8 cellular contexts compared by ENCODE assay signal in the genomic region with DNA sequence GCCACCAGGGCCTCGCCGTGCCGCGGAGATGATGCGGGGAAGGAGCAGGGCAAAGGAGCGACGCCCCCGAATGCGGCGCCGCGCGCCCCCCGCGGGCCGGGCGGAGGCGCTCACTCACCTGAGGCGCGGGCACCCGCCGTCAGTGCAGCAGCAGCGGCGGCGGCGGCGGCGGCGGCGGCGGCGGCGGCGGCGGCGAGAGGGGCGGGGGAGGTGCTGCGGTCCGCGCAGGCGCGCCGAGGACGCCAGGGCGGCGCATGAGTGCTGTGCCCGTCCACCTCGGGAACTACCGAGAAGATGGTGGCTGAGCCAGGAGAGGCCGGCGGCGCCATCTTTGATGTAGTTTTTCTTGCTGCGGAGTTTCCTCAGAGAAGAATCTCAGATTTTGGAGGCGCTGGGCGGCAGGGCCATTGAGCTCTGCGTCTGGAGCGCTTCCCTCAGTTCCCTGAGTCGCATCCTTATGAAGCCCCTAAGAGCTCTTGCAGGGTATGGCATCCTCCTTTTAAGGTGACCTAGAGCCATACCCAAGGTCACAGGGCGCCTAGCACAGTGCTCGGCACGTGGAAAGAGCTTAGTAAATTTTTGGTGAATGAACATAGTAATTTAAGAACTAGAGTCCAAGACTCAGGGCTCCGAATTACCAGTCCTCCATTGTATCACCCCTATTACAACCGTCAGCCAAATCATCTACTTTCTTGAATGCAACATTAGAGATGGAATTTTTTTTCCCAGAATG. TPM values are rescaled to one million over a fixed set of nuclear protein-coding genes. Genes with fewer than 3 reads are reported as not detected.
DNase-seq lines count a peak whose midpoint lies in the region; TF ChIP-seq lines count a peak whose summit lies in the region.

NDRG3 (minus strand) TSS at position 164 of the 733 bp plus-strand sequence. CDS start 24,355 bp downstream, outside the sequence.

- H2BK5ac ChIP-seq in H9 (ENCODE audit: insufficient read length, low read length): no peak within 1 kb of the TSS

- in situ Hi-C loops in G401 (cut with HindIII; ENCODE audit: low sequenced_read_pairs): no loop called here

- peak within 1 kb of the TSS; percentile 24; the same call in 1 of the 2 replicates for H3K14ac ChIP-seq in H9 (ENCODE audit: insufficient read depth, low read length)

- no peak within 1 kb of the TSS for H2BK20ac ChIP-seq in H9 (ENCODE audit: low read depth, low read length, poor library complexity, severe bottlenecking)

- H3K4me3 ChIP-seq in MG63 (peak within 1 kb of the TSS; percentile 73), foreskin fibroblast (ENCODE audit: low read depth in 1 of 2, low read length in 2 of 2) (peak within 1 kb of the TSS; percentile 70 to 80), neural progenitor cell (peak within 1 kb of the TSS; percentile 81)

- no peak within 1 kb of the TSS for H2BK12ac ChIP-seq in H9 (ENCODE audit: insufficient read length, low read depth, low read length)

- H3T11ph ChIP-seq in H9 (ENCODE audit: low read length): no peak within 1 kb of the TSS

- H3K36me3 ChIP-seq in MG63 (peaks cover 11% of the 10 kb centered on the region), neural progenitor cell (no peaks in the 10 kb centered on the region)

- no peak within 1 kb of the TSS for H4K8ac ChIP-seq in H9 (replicated peaks; ENCODE audit: insufficient read length, low read depth, low read length)

- peaks cover 6% of the 10 kb centered on the region for H3K23me2 ChIP-seq in H9 (ENCODE audit: insufficient read length, low read depth, low read length, poor library complexity, severe bottlenecking)

- H3K4me1 Mint-ChIP-seq in H9 (peaks cover 17 to 18% of the 10 kb centered on the region in 2 experiments), neural progenitor cell (peaks cover 20% of the 10 kb centered on the region)

- H3K23ac ChIP-seq in H9 (ENCODE audit: insufficient read length, low read depth, low read length): no peak within 1 kb of the TSS

- H3F3A ChIP-seq in neural progenitor cell (ENCODE audit: low read depth): peaks cover 18% of the 10 kb centered on the region

- no peaks in the 10 kb centered on the region for H3K79me1 ChIP-seq in H9 (ENCODE audit: insufficient read depth, low read depth, low read length, poor library complexity, severe bottlenecking)

- no peaks in the 10 kb centered on the region for H3K9me3 Mint-ChIP-seq in H9
- H3K9me3 Mint-ChIP-seq in neural progenitor cell: no peaks in the 10 kb centered on the region

- H3K27ac ChIP-seq in H9 (ENCODE audit: insufficient read length, low read depth, low read length): peak within 1 kb of the TSS; percentile 57
- H3K27ac ChIP-seq in neural progenitor cell: no peak within 1 kb of the TSS

- no peak within 1 kb of the TSS for H4K91ac ChIP-seq in H9 (ENCODE audit: insufficient read length, low read depth, low read length)

- no peak within 1 kb of the TSS for H2AK5ac ChIP-seq in H9 (ENCODE audit: insufficient read length, low read length)

- TF ChIP-seq CTCF in H9 (conservative IDR thresholded peaks at IDR 0.05): 0 out of 3 replicates have a peak, but pooled peaks have one; percentile 6
- TF ChIP-seq CTCF in foreskin fibroblast (IDR thresholded peaks at IDR 0.05; ENCODE audit: low read depth, low read length): no peak
- TF ChIP-seq CTCF in neural progenitor cell (IDR thresholded peaks at IDR 0.05): no peak

- H3K27me3 Mint-ChIP-seq in H9 (ENCODE audit: low read depth) (no peaks in the 10 kb centered on the region), neural progenitor cell (ENCODE audit: insufficient read depth, low read depth) (peaks cover 6% of the 10 kb centered on the region)

- peak within 1 kb of the TSS; percentile 85 to 92 for H3K4me3 Mint-ChIP-seq in H9
- H3K4me3 Mint-ChIP-seq in neural progenitor cell: peak within 1 kb of the TSS; percentile 94

- peak within 1 kb of the TSS; percentile 66 for H3K4me2 ChIP-seq in H9 (ENCODE audit: insufficient read depth, insufficient read length, low read length)
- H3K4me2 ChIP-seq in neural progenitor cell: peak within 1 kb of the TSS; percentile 92

- no peak within 1 kb of the TSS for H2BK15ac ChIP-seq in H9 (ENCODE audit: low read depth, low read length)

- DNase-seq in G401 (ENCODE audit: low spot score) (peak; percentile 95), H9 (peak; percentile 97), MG63 (peak; percentile 92), SHP77 treated with DMSO at 0.1 percent for 48 hours (lab: John Stamatoyannopoulos, UW) (peak; percentile 85), activated gamma-delta T cell (lab: John Stamatoyannopoulos, UW) (peak; percentile 83), foreskin fibroblast (peak; percentile 89 to 97), neural progenitor cell (ENCODE audit: low spot score) (peak; percentile 98), stromal cell of bone marrow (ENCODE audit: low read depth) (peak; percentile 87)

- H3K9ac ChIP-seq in H9 (ENCODE audit: extremely low read depth, insufficient read length, low read length): peak within 1 kb of the TSS; percentile 66
- no peak within 1 kb of the TSS for H3K9ac ChIP-seq in neural progenitor cell

- peak within 1 kb of the TSS; percentile 75 for H3K18ac ChIP-seq in H9 (ENCODE audit: insufficient read length, low read depth, low read length)

- H2BK120ac ChIP-seq in H9 (ENCODE audit: low read depth, low read length, poor library complexity, severe bottlenecking): no peak within 1 kb of the TSS

- H3K79me2 ChIP-seq in H9 (ENCODE audit: insufficient read depth, low read length) (0 out of 2 replicates have a peak, but pooled peaks cover 2% of the 10 kb centered on the region), neural progenitor cell (ENCODE audit: low read depth) (no peaks in the 10 kb centered on the region)

- H3K56ac ChIP-seq in H9 (ENCODE audit: insufficient read length, low read depth, low read length): no peak within 1 kb of the TSS

- H3K27ac Mint-ChIP-seq in H9: peak within 1 kb of the TSS; percentile 76 to 95 (median 85); a peak in 5 of 7 replicates
- H3K27ac Mint-ChIP-seq in neural progenitor cell: peak within 1 kb of the TSS; percentile 39

- peaks cover 2 to 11% (median 4%) of the 10 kb centered on the region in 3 experiments; a peak in 5 of 7 replicates for H3K36me3 Mint-ChIP-seq in H9 (ENCODE audit: insufficient read depth in 1 of 3, low read depth in 3 of 3)
- H3K36me3 Mint-ChIP-seq in neural progenitor cell: peaks cover 3% of the 10 kb centered on the region

- H3K4me1 ChIP-seq in H9 (ENCODE audit: insufficient read depth, low read length) (no peaks in the 10 kb centered on the region), neural progenitor cell (no peaks in the 10 kb centered on the region)

- H4K20me1 ChIP-seq in H9 (ENCODE audit: control insufficient read depth, insufficient read depth, insufficient read length): no peaks in the 10 kb centered on the region
- peaks cover 5% of the 10 kb centered on the region for H4K20me1 ChIP-seq in neural progenitor cell (ENCODE audit: low read depth)

- no peaks in the 10 kb centered on the region for H3K27me3 ChIP-seq in H9 (ENCODE audit: insufficient read depth, low read length)
- H3K27me3 ChIP-seq in MG63: no peaks in the 10 kb centered on the region
- peaks cover 14% of the 10 kb centered on the region for H3K27me3 ChIP-seq in neural progenitor cell

- WGBS in H9 (ENCODE audit: extremely low coverage, insufficient read length, low lambda C conversion rate): no CpG with 5 or more reads among the region's 63 CpGs

- H2AFZ ChIP-seq in H9 (ENCODE audit: low read length) (peak within 1 kb of the TSS; percentile 9), neural progenitor cell (replicated peaks) (peak within 1 kb of the TSS; percentile 91)

- no peak within 1 kb of the TSS; the same call in 1 of the 2 replicates for H3K4ac ChIP-seq in H9 (ENCODE audit: low read depth, low read length)

- H3K9me3 ChIP-seq in H9 (ENCODE audit: control insufficient read depth, low read depth, low read length) (no peaks in the 10 kb centered on the region), MG63 (no peaks in the 10 kb centered on the region), neural progenitor cell (ENCODE audit: low read depth) (no peaks in the 10 kb centered on the region)

- peak within 1 kb of the TSS; percentile 67 for H4K5ac ChIP-seq in H9 (ENCODE audit: insufficient read length, low read depth, low read length)

RNA-seq across cellular contexts. Expression of gene NDRG3, which starts in this region (rescaled TPM):
- total RNA-seq in G401 (2014; rRNA removed; shearing (Covaris generic)): 27.8 and 34.6 TPM in 2 replicates
- total RNA-seq in H9 (2021) (22.4 and 23.6 TPM in 2 replicates), neural progenitor cell (ENCODE audit: low replicate concordance) (23.8 and 25.3 TPM in 2 replicates)
- total RNA-seq in MG63 (2014; rRNA removed; shearing (Covaris generic); ENCODE audit: low replicate concordance): 56.3 and 59.5 TPM in 2 replicates
